In genomic region chr5:91114658-91115057, GRCh38 we compare ENCODE assay signal across 23 cellular contexts.
DNase-seq lines count a peak whose midpoint lies in the region; ATAC-seq and TF ChIP-seq lines count a peak whose summit lies in the region.
"Had no signal": no experiment of that assay in that cellular context is flagged by ENCODE, and none has a peak within 500 bp of the region (broad histone marks: within the 10 kb centered on the region; RNA-seq: fewer than 3 reads in every experiment).

No MANE protein-coding gene starts in this region.

- H3K36me3 Mint-ChIP-seq in WTC11 (no peaks in the 10 kb centered on the region; the same call in 1 of the 2 replicates), progenitor cell of endocrine pancreas (ENCODE audit: insufficient read depth) (no peaks in the 10 kb centered on the region)
- no peaks in the 10 kb centered on the region for H3K36me3 Mint-ChIP-seq in activated T-cell treated with anti-CD3 and anti-CD28 coated beads, Interleukin-2, amount 50 U/mL, for 24 hours (ENCODE audit: low read depth)
- H3K36me3 Mint-ChIP-seq: activated CD8-positive, alpha-beta memory T cell treated with anti-CD3 and anti-CD28 coated beads, Interleukin-2, amount 10 ng/mL, durations not matched to agents 7 days and 5 days; CD4-positive, CD25-positive, alpha-beta regulatory T cell; naive thymus-derived CD4-positive, alpha-beta T cell had no signal

- H3K4me2 ChIP-seq in BLaER1, result peak overlapping the region; percentile 59
- H3K4me2 ChIP-seq: KMS-11 had no signal

- H3K9me3 ChIP-seq in BLaER1, result no peaks in the 10 kb centered on the region
- H3K9me3 ChIP-seq: left lung, thoracic aorta had no signal

- TF ChIP-seq CTCF in WTC11 (IDR thresholded peaks at IDR 0.05) (no peak), progenitor cell of endocrine pancreas (IDR thresholded peaks at IDR 0.05; ENCODE audit: unreplicated experiment) (no peak)

- no peak overlapping the region for H3K4me3 ChIP-seq in BLaER1
- H3K4me3 ChIP-seq: left lung, thoracic aorta had no signal

- CTCF ChIA-PET in WTC11 (lab: Charles Lee), result no interaction called here

- ATAC-seq in WTC11, result no peak
- peak; percentile 15 to 62 for ATAC-seq in left cardiac atrium
- ATAC-seq in GM21526 (IDR thresholded peaks at IDR 0.05; ENCODE audit: low FRiP score, unreplicated experiment), result no peak
- ATAC-seq: activated CD8-positive, alpha-beta memory T cell treated with anti-CD3 and anti-CD28 coated beads, Interleukin-2, amount 10 ng/mL, durations not matched to agents 7 days and 5 days; effector memory CD8-positive, alpha-beta T cell; left lung; naive thymus-derived CD4-positive, alpha-beta T cell had no signal

- H3K27ac Mint-ChIP-seq in WTC11 (0 out of 2 replicates have a peak overlapping the region, but pooled peaks have one; percentile 42), progenitor cell of endocrine pancreas (peak overlapping the region; percentile 23)
- no peak overlapping the region for H3K27ac Mint-ChIP-seq in activated T-cell treated with anti-CD3 and anti-CD28 coated beads, Interleukin-2, amount 50 U/mL, for 24 hours
- H3K27ac Mint-ChIP-seq: activated CD8-positive, alpha-beta memory T cell treated with anti-CD3 and anti-CD28 coated beads, Interleukin-2, amount 10 ng/mL, durations not matched to agents 7 days and 5 days; CD4-positive, CD25-positive, alpha-beta regulatory T cell; effector memory CD8-positive, alpha-beta T cell; naive thymus-derived CD4-positive, alpha-beta T cell had no signal

- H3K9ac ChIP-seq in BLaER1, result no peak overlapping the region
- H3K9ac ChIP-seq: KMS-11 had no signal

- intact Hi-C loops in left cardiac atrium (cut with DNase I), result loop anchor here in 1 of 2 donors (5.0 to 10.0 kb wide), 3 partner anchors 38 to 170 kb away; no protein-coding TSS in a partner anchor
- intact Hi-C loops in posterior vena cava (cut with DNase I), result no loop called here

- H3K27me3 Mint-ChIP-seq in WTC11 (ENCODE audit: low read depth) (no peaks in the 10 kb centered on the region), progenitor cell of endocrine pancreas (no peaks in the 10 kb centered on the region)
- H3K27me3 Mint-ChIP-seq in activated T-cell treated with anti-CD3 and anti-CD28 coated beads, Interleukin-2, amount 50 U/mL, for 24 hours, result peaks cover 7% of the 10 kb centered on the region

- peaks cover 15% of the 10 kb centered on the region for H3K4me1 ChIP-seq in BLaER1

- no peaks in the 10 kb centered on the region for H3K27me3 ChIP-seq in BLaER1
- H3K27me3 ChIP-seq: left lung had no signal

- no peak overlapping the region for H3K27ac ChIP-seq in BLaER1
- H3K27ac ChIP-seq: KMS-11 had no signal

- H4K20me1 ChIP-seq in BLaER1, result no peaks in the 10 kb centered on the region

- DNase-seq in WTC11 (ENCODE audit: low spot score) (no peak), left cardiac atrium (no peak), progenitor cell of endocrine pancreas (ENCODE audit: low spot score, unreplicated experiment) (no peak), posterior vena cava (ENCODE audit: low spot score) (no peak)
- DNase-seq in activated T-cell treated with anti-CD3 and anti-CD28 coated beads, Interleukin-2, amount 50 U/mL, for 24 hours, result no peak
- no peak for DNase-seq in effector CD4-positive, alpha-beta T cell
- DNase-seq: activated CD4-positive, CD25-positive, alpha-beta regulatory T cell treated with anti-CD3 and anti-CD28 coated beads, Interleukin-2, amount 50 U/mL, for 72 hours; activated CD8-positive, alpha-beta memory T cell treated with anti-CD3 and anti-CD28 coated beads, Interleukin-2, amount 10 ng/mL, durations not matched to agents 7 days and 5 days; activated effector memory CD4-positive, alpha-beta T cell treated with Interleukin-2 at 50 U/mL for 16 hours; amygdala; CD4-positive, CD25-positive, alpha-beta regulatory T cell; DMS53; effector memory CD8-positive, alpha-beta T cell; foreskin fibroblast; left lung; naive thymus-derived CD4-positive, alpha-beta T cell; NCI-H1105 treated with DMSO at 0.1 percent for 48 hours; NCI-H526; posterior cingulate gyrus had no signal

- no peaks in the 10 kb centered on the region for H3K36me3 ChIP-seq in BLaER1
- H3K36me3 ChIP-seq: left lung, thoracic aorta had no signal

- H3K9me3 Mint-ChIP-seq in WTC11 (no peaks in the 10 kb centered on the region), progenitor cell of endocrine pancreas (ENCODE audit: low read depth) (no peaks in the 10 kb centered on the region)
- no peaks in the 10 kb centered on the region for H3K9me3 Mint-ChIP-seq in activated T-cell treated with anti-CD3 and anti-CD28 coated beads, Interleukin-2, amount 50 U/mL, for 24 hours
- H3K9me3 Mint-ChIP-seq: effector memory CD8-positive, alpha-beta T cell; naive thymus-derived CD4-positive, alpha-beta T cell had no signal

- POLR2A ChIA-PET in WTC11 (lab: Charles Lee), result no interaction called here

- H3K4me1 Mint-ChIP-seq in WTC11 (peaks cover 3% of the 10 kb centered on the region; the same call in 1 of the 2 replicates), progenitor cell of endocrine pancreas (ENCODE audit: low read depth) (peaks cover 5% of the 10 kb centered on the region)
- H3K4me1 Mint-ChIP-seq in activated T-cell treated with anti-CD3 and anti-CD28 coated beads, Interleukin-2, amount 50 U/mL, for 24 hours (ENCODE audit: low read depth), result peaks cover 3% of the 10 kb centered on the region
- H3K4me1 Mint-ChIP-seq: CD4-positive, CD25-positive, alpha-beta regulatory T cell had no signal

- H3K4me3 Mint-ChIP-seq in WTC11 (no peak overlapping the region), progenitor cell of endocrine pancreas (ENCODE audit: low read depth) (no peak overlapping the region)
- H3K4me3 Mint-ChIP-seq in activated T-cell treated with anti-CD3 and anti-CD28 coated beads, Interleukin-2, amount 50 U/mL, for 24 hours, result no peak overlapping the region
- H3K4me3 Mint-ChIP-seq: activated CD8-positive, alpha-beta memory T cell treated with anti-CD3 and anti-CD28 coated beads, Interleukin-2, amount 10 ng/mL, durations not matched to agents 7 days and 5 days; CD4-positive, CD25-positive, alpha-beta regulatory T cell; effector memory CD8-positive, alpha-beta T cell; naive thymus-derived CD4-positive, alpha-beta T cell had no signal

TF ChIP-seq in WTC11, 78 proteins besides CTCF, POLR2A, EP300 and RAD21:
- TF ChIP-seq OVOL2 (CRISPR knock-in tag; IDR thresholded peaks at IDR 0.05; ENCODE audit: borderline replicate concordance) (no peak), SMAD3 (CRISPR knock-in tag; IDR thresholded peaks at IDR 0.05; ENCODE audit: borderline replicate concordance) (no peak), USF1 (CRISPR knock-in tag; IDR thresholded peaks at IDR 0.05) (no peak), ZNF138 (CRISPR knock-in tag; conservative IDR thresholded peaks at IDR 0.05) (no peak), CDX4 (CRISPR knock-in tag; IDR thresholded peaks at IDR 0.05; ENCODE audit: borderline replicate concordance) (no peak), NFE2L1 (CRISPR knock-in tag; IDR thresholded peaks at IDR 0.05) (no peak), AR (CRISPR knock-in tag; IDR thresholded peaks at IDR 0.05) (no peak), TEAD1 (CRISPR knock-in tag; IDR thresholded peaks at IDR 0.05) (no peak), ZNF121 (CRISPR knock-in tag; IDR thresholded peaks at IDR 0.05) (no peak), MYBL2 (CRISPR knock-in tag; IDR thresholded peaks at IDR 0.05) (no peak), KAT7 (CRISPR knock-in tag; IDR thresholded peaks at IDR 0.05; ENCODE audit: borderline replicate concordance) (no peak), RORB (CRISPR knock-in tag; IDR thresholded peaks at IDR 0.05) (no peak), NR3C1 (CRISPR knock-in tag; conservative IDR thresholded peaks at IDR 0.05; ENCODE audit: low read depth) (no peak)

Comparison
In these comparisons a context has a peak if more than half of its experiments do, and no peak if none do; other contexts are left out.
1. ATAC-seq: peak in left cardiac atrium (2 of 2); none in WTC11 (single experiment) and GM21526 (single experiment).